In genomic region chr14:36582011-36582873, GRCh38 we compare ENCODE assay signal across 1 cellular context.
TF ChIP-seq lines count a peak whose summit lies in the region.

TSS of gene NKX2-8 (minus strand) at chr14:36582614. CDS start at chr14:36582389, 225 bp downstream.

TF ChIP-seq in IMR-90, 13 proteins besides CTCF, POLR2A, EP300 and RAD21 (continued from another document):
- TF ChIP-seq ELK1 (IDR thresholded peaks at IDR 0.05; ENCODE audit: borderline replicate concordance, low read depth, low read length) = no peak
- no peak for TF ChIP-seq FOS (IDR thresholded peaks at IDR 0.05; ENCODE audit: low read depth, low read length)
- TF ChIP-seq CHD1 (IDR thresholded peaks at IDR 0.05; ENCODE audit: low read depth, low read length) = no peak
